Comparison of ENCODE assay signal across 10 cellular contexts in genomic region chr20:33262658-33263065, GRCh38. TPM values are rescaled to one million over a fixed set of nuclear protein-coding genes. Genes with fewer than 3 reads are reported as not detected.
DNase-seq lines count a peak whose midpoint lies in the region; ATAC-seq and TF ChIP-seq lines count a peak whose summit lies in the region.
"Had no signal": no experiment of that assay in that cellular context is flagged by ENCODE, and none has a peak within 500 bp of the region (broad histone marks: within the 10 kb centered on the region; RNA-seq: fewer than 3 reads in every experiment).

No MANE protein-coding gene starts in this region.

- no peak overlapping the region for H2AFZ ChIP-seq in osteoblast (ENCODE audit: low read length)

- peak; percentile 85 for TF ChIP-seq CTCF in osteoblast (IDR thresholded peaks at IDR 0.05; ENCODE audit: extremely low read depth, low read depth, low read length)
- TF ChIP-seq CTCF in CD4-positive, alpha-beta T cell (IDR thresholded peaks at IDR 0.05), result no peak

- H3K4me3 ChIP-seq in osteoblast (ENCODE audit: insufficient read depth, low read length), result no peak overlapping the region

- no peaks in the 10 kb centered on the region for H3K4me1 ChIP-seq in osteoblast (ENCODE audit: insufficient read depth, low read length)

- H3K27ac Mint-ChIP-seq in CD4-positive, alpha-beta T cell, result no peak overlapping the region
- H3K27ac Mint-ChIP-seq: activated naive CD4-positive, alpha-beta T cell treated with anti-CD3 and anti-CD28 coated beads, Interleukin-2, amount 50 U/mL, for 24 hours; CD4-positive, CD25-positive, alpha-beta regulatory T cell had no signal

- DNase-seq in NCI-H1417 (lab: John Stamatoyannopoulos, UW) (peak in 2 of 3 experiments; percentile 30 to 47), NCI-H1417 treated with DMSO at 0.1 percent for 48 hours (lab: John Stamatoyannopoulos, UW) (no peak), LoVo (ENCODE audit: low spot score) (peak; percentile 14), SHP77 treated with DMSO at 0.1 percent for 48 hours (lab: John Stamatoyannopoulos, UW) (peak; percentile 17), fibroblast of gingiva (ENCODE audit: low read depth) (peak; percentile 28), osteoblast (ENCODE audit: insufficient read length, low spot score, missing footprints) (no peak)
- no peak for DNase-seq in CD4-positive, alpha-beta T cell

- POLR2A ChIA-PET in CD4-positive, alpha-beta T cell (lab: Charles Lee), result no interaction called here

- H3K9me3 ChIP-seq in osteoblast (ENCODE audit: low read depth, low read length), result no peaks in the 10 kb centered on the region
- no peaks in the 10 kb centered on the region for H3K9me3 ChIP-seq in CD4-positive, alpha-beta T cell (ENCODE audit: control insufficient read depth, low read length)

- H3K36me3 ChIP-seq in osteoblast (ENCODE audit: insufficient read depth, low read length), result no peaks in the 10 kb centered on the region

- no peak overlapping the region for H3K4me2 ChIP-seq in osteoblast (ENCODE audit: insufficient read depth, low read length)

- H3K4me1 Mint-ChIP-seq in CD4-positive, alpha-beta T cell (ENCODE audit: low read depth), result no peaks in the 10 kb centered on the region

- CTCF ChIA-PET in CD4-positive, alpha-beta T cell (lab: Charles Lee), result no interaction called here

- H3K4me3 Mint-ChIP-seq in CD4-positive, alpha-beta T cell, result no peak overlapping the region
- H3K4me3 Mint-ChIP-seq: activated naive CD4-positive, alpha-beta T cell treated with anti-CD3 and anti-CD28 coated beads, Interleukin-2, amount 50 U/mL, for 24 hours; CD4-positive, CD25-positive, alpha-beta regulatory T cell had no signal

- intact Hi-C loops in CD4-positive, alpha-beta T cell (cut with DNase I, micrococcal nuclease), result no loop called here

- H3K27me3 ChIP-seq in osteoblast (ENCODE audit: insufficient read depth, low read length), result peaks cover 3% of the 10 kb centered on the region
- peaks cover 9% of the 10 kb centered on the region for H3K27me3 ChIP-seq in CD4-positive, alpha-beta T cell (ENCODE audit: control insufficient read depth, insufficient read depth, low read length)

- no peak overlapping the region for H3K27ac ChIP-seq in osteoblast (ENCODE audit: low read depth, low read length)
- no peak overlapping the region for H3K27ac ChIP-seq in CD4-positive, alpha-beta T cell (ENCODE audit: low read depth, low read length)

- no peaks in the 10 kb centered on the region for H4K20me1 ChIP-seq in osteoblast (ENCODE audit: insufficient read depth, low read length)

- no peaks in the 10 kb centered on the region for H3K36me3 Mint-ChIP-seq in CD4-positive, alpha-beta T cell (ENCODE audit: low read depth)
- H3K36me3 Mint-ChIP-seq: activated naive CD4-positive, alpha-beta T cell treated with anti-CD3 and anti-CD28 coated beads, Interleukin-2, amount 50 U/mL, for 24 hours; CD4-positive, CD25-positive, alpha-beta regulatory T cell had no signal

- peaks cover 61% of the 10 kb centered on the region for H3K27me3 Mint-ChIP-seq in CD4-positive, alpha-beta T cell

- H3K9me3 Mint-ChIP-seq in CD4-positive, alpha-beta T cell, result no peaks in the 10 kb centered on the region
- H3K9me3 Mint-ChIP-seq: activated naive CD4-positive, alpha-beta T cell treated with anti-CD3 and anti-CD28 coated beads, Interleukin-2, amount 50 U/mL, for 24 hours had no signal

- H3K79me2 ChIP-seq in osteoblast (ENCODE audit: insufficient read depth, low read length), result no peaks in the 10 kb centered on the region

- no peak for ATAC-seq in HG03095 (IDR thresholded peaks at IDR 0.05; ENCODE audit: unreplicated experiment)
- no peak for ATAC-seq in CD4-positive, alpha-beta T cell (ENCODE audit: poor library complexity)

RNA-seq across cellular contexts. Expression of gene BPIFB1, which starts 20.4 kb away (rescaled TPM):
- not detected in 2 replicates for total RNA-seq in osteoblast
- total RNA-seq in CD4-positive, alpha-beta T cell, result not detected
- total RNA-seq: CD4-positive, CD25-positive, alpha-beta regulatory T cell had no signal

RNA-seq across cellular contexts. Expression of gene BPIFA1, which starts 26.9 kb away (rescaled TPM):
- total RNA-seq in osteoblast, result not detected in 2 replicates
- not detected for total RNA-seq in CD4-positive, alpha-beta T cell
- total RNA-seq: CD4-positive, CD25-positive, alpha-beta regulatory T cell had no signal

RNA-seq across cellular contexts. Expression of gene BPIFA3, which starts 45.5 kb away (rescaled TPM):
- not detected in 2 replicates for total RNA-seq in osteoblast
- not detected for total RNA-seq in CD4-positive, alpha-beta T cell
- total RNA-seq: CD4-positive, CD25-positive, alpha-beta regulatory T cell had no signal

Comparison
In these comparisons a context has a peak if more than half of its experiments do, and no peak if none do; other contexts are left out.
1. DNase-seq: peak in NCI-H1417 (2 of 3), LoVo (single experiment), SHP77 treated with DMSO at 0.1 percent for 48 hours (single experiment) and fibroblast of gingiva (single experiment); none in NCI-H1417 treated with DMSO at 0.1 percent for 48 hours (single experiment), osteoblast (single experiment) and CD4-positive, alpha-beta T cell (0 of 10).